Comparison of ENCODE assay signal across 28 cellular contexts in genomic region chr3:134916276-134916961, GRCh38.
"Had no signal": no experiment of that assay in that cellular context is flagged by ENCODE, and none has a peak within 500 bp of the region (broad histone marks: within the 10 kb centered on the region; RNA-seq: fewer than 3 reads in every experiment).

No MANE protein-coding gene starts in this region.

- ATAC-seq: activated CD4-positive, alpha-beta T cell treated with anti-CD3 and anti-CD28 coated beads for 36 hours; activated CD8-positive, alpha-beta memory T cell treated with anti-CD3 and anti-CD28 coated beads, Interleukin-2, amount 10 ng/mL, durations not matched to agents 7 days and 5 days; activated CD8-positive, alpha-beta T cell treated with anti-CD3 and anti-CD28 coated beads, Interleukin-2, amount 10 ng/mL, durations not matched to agents 7 days and 5 days; activated naive CD4-positive, alpha-beta T cell treated with anti-CD3 and anti-CD28 coated beads, Interleukin-2, amount 50 U/mL, for 72 hours; effector memory CD8-positive, alpha-beta T cell; foreskin keratinocyte; gastrocnemius medialis; T-helper 17 cell had no signal

- H3K27ac ChIP-seq: ascending aorta, breast epithelium, cardiac muscle cell, coronary artery, dorsolateral prefrontal cortex, esophagus muscularis mucosa, foreskin keratinocyte, gastrocnemius medialis had no signal

- DNase-seq: activated CD4-positive, alpha-beta memory T cell treated with anti-CD3 and anti-CD28 coated beads for 36 hours; activated CD4-positive, alpha-beta T cell treated with anti-CD3 and anti-CD28 coated beads for 36 hours; activated CD4-positive, alpha-beta T cell treated with anti-CD3 and anti-CD28 coated beads, Interleukin-2, amount 10 ng/mL, durations not matched to agents 24 days and 14 days; activated CD4-positive, CD25-positive, alpha-beta regulatory T cell; activated CD4-positive, CD25-positive, alpha-beta regulatory T cell treated with anti-CD3 and anti-CD28 coated beads, Interleukin-2, amount 50 U/mL, for 72 hours; activated CD8-positive, alpha-beta memory T cell treated with anti-CD3 and anti-CD28 coated beads, Interleukin-2, amount 10 ng/mL, durations not matched to agents 7 days and 5 days; activated CD8-positive, alpha-beta memory T cell treated with anti-CD3 and anti-CD28 coated beads, Interleukin-2, amount 50 U/mL, for 4 hours; activated CD8-positive, alpha-beta T cell treated with anti-CD3 and anti-CD28 coated beads, Interleukin-2, amount 10 ng/mL, durations not matched to agents 7 days and 5 days; activated gamma-delta T cell; activated naive CD4-positive, alpha-beta T cell; activated naive CD4-positive, alpha-beta T cell treated with anti-CD3 and anti-CD28 coated beads, Interleukin-2, amount 10 ng/mL, durations not matched to agents 7 days and 5 days; activated naive CD8-positive, alpha-beta T cell treated with anti-CD3 and anti-CD28 coated beads, Interleukin-2, amount 10 ng/mL, durations not matched to agents 7 days and 5 days; activated T-cell treated with anti-CD3 and anti-CD28 coated beads, Interleukin-2, amount 50 U/mL, for 24 hours; activated T-cell treated with anti-CD3 and anti-CD28 coated beads, Interleukin-2, amount 50 U/mL, for 72 hours; dorsolateral prefrontal cortex; effector memory CD8-positive, alpha-beta T cell; erythroblast; foreskin keratinocyte; gastrocnemius medialis; T-helper 1 cell; T-helper 17 cell; T1000 had no signal

- H3K9me3 ChIP-seq: ascending aorta, breast epithelium, esophagus muscularis mucosa, gastrocnemius medialis had no signal

- H3K27me3 ChIP-seq: ascending aorta, breast epithelium, dorsolateral prefrontal cortex, esophagus muscularis mucosa, foreskin keratinocyte, gastrocnemius medialis had no signal

- H3K4me3 ChIP-seq: ascending aorta, breast epithelium, cardiac muscle cell, coronary artery, dorsolateral prefrontal cortex, esophagus muscularis mucosa, gastrocnemius medialis had no signal

- H3K36me3 ChIP-seq: ascending aorta, breast epithelium, cardiac muscle cell, esophagus muscularis mucosa, gastrocnemius medialis had no signal

- H3K4me1 ChIP-seq: ascending aorta, breast epithelium, esophagus muscularis mucosa, foreskin keratinocyte, gastrocnemius medialis had no signal
